In genomic region chr11:65390099-65390941, GRCh38 we compare ENCODE assay signal across 10 cellular contexts. TPM values are rescaled to one million over a fixed set of nuclear protein-coding genes. Genes with fewer than 3 reads are reported as not detected.
DNase-seq lines count a peak whose midpoint lies in the region; ATAC-seq, FAIRE-seq and TF ChIP-seq lines count a peak whose summit lies in the region.
"Had no signal": no experiment of that assay in that cellular context is flagged by ENCODE, and none has a peak within 500 bp of the region (broad histone marks: within the 10 kb centered on the region; RNA-seq: fewer than 3 reads in every experiment).

No MANE protein-coding gene starts in this region.

- TF ChIP-seq CTCF in endothelial cell (IDR thresholded peaks at IDR 0.05; ENCODE audit: unreplicated experiment) (no peak), pancreas (IDR thresholded peaks at IDR 0.05) (no peak)

- intact Hi-C loops in pancreas (cut with DNase I) = no loop called here

- H3K36me3 Mint-ChIP-seq in CD8-positive, alpha-beta memory T cell = peaks cover 0 to 64% (median 0%) of the 10 kb centered on the region in 3 donors
- peaks cover 6% of the 10 kb centered on the region for H3K36me3 Mint-ChIP-seq in endothelial cell (ENCODE audit: low read depth, unreplicated experiment)

- peaks cover 51% of the 10 kb centered on the region for H3K4me1 ChIP-seq in CD8-positive, alpha-beta memory T cell (ENCODE audit: insufficient read depth, low read length)
- H3K4me1 ChIP-seq in pancreas = peaks cover 8 to 29% (median 22%) of the 10 kb centered on the region in 3 donors

- peaks cover 0 to 2% of the 10 kb centered on the region in 2 donors for H3K27me3 Mint-ChIP-seq in CD8-positive, alpha-beta memory T cell
- H3K27me3 Mint-ChIP-seq in endothelial cell (ENCODE audit: unreplicated experiment) = peaks cover 8% of the 10 kb centered on the region
- H3K27me3 Mint-ChIP-seq: stimulated activated naive CD8-positive, alpha-beta T cell treated with anti-CD3 and anti-CD28 coated beads, Interleukin-15, Interleukin-2, amounts not matched to agents 100 ng/mL and 50 ng/mL, for 24 hours had no signal

- no peak for DNase-seq in CD8-positive, alpha-beta memory T cell
- DNase-seq in RPMI7951 (ENCODE audit: low read depth) (peak; percentile 44), endothelial cell (ENCODE audit: low spot score) (no peak), pancreas (peak in 2 of 6 donors; percentile 47 to 77), NOMO-1 (lab: John Stamatoyannopoulos, UW; ENCODE audit: unreplicated experiment in 2 of 2) (no peak)

- FAIRE-seq in pancreas (lab: Jason Lieb, UNC) = no peak
- FAIRE-seq: islet of Langerhans had no signal

- H3K9me3 Mint-ChIP-seq in CD8-positive, alpha-beta memory T cell = no peaks in the 10 kb centered on the region
- H3K9me3 Mint-ChIP-seq in endothelial cell (ENCODE audit: unreplicated experiment) = no peaks in the 10 kb centered on the region
- H3K9me3 Mint-ChIP-seq: stimulated activated naive CD8-positive, alpha-beta T cell treated with anti-CD3 and anti-CD28 coated beads, Interleukin-15, Interleukin-2, amounts not matched to agents 100 ng/mL and 50 ng/mL, for 24 hours had no signal

- peak overlapping the region in 6 of 8 donors; percentile 19 to 88 (median 48) for H3K27ac Mint-ChIP-seq in CD8-positive, alpha-beta memory T cell
- peak overlapping the region; percentile 77 for H3K27ac Mint-ChIP-seq in endothelial cell (ENCODE audit: unreplicated experiment)

- CTCF ChIA-PET in CD8-positive, alpha-beta memory T cell (lab: Charles Lee) = interaction anchor here (1.1 to 1.5 kb wide), 2 partner anchors 107 to 117 kb away, joined by 3 read pairs; no protein-coding TSS in a partner anchor

- WGBS in pancreas, 2 donors = 66 to 79% methylated on average over 21 of the region's 21 CpGs

- H3K4me1 Mint-ChIP-seq in CD8-positive, alpha-beta memory T cell = peaks cover 39 to 63% (median 39%) of the 10 kb centered on the region in 3 donors
- H3K4me1 Mint-ChIP-seq in endothelial cell (ENCODE audit: unreplicated experiment) = peaks cover 35% of the 10 kb centered on the region

- H3K9me3 ChIP-seq in CD8-positive, alpha-beta memory T cell (ENCODE audit: low read length) = no peaks in the 10 kb centered on the region
- no peaks in the 10 kb centered on the region for H3K9me3 ChIP-seq in pancreas

- no peak overlapping the region for H3K27ac ChIP-seq in CD8-positive, alpha-beta memory T cell (ENCODE audit: low read depth, low read length)
- H3K27ac ChIP-seq in pancreas = peak overlapping the region; percentile 42 to 70 (median 60)

- H3K27me3 ChIP-seq in CD8-positive, alpha-beta memory T cell (ENCODE audit: insufficient read depth, low read length, poor library complexity, severe bottlenecking) = no peaks in the 10 kb centered on the region
- no peaks in the 10 kb centered on the region for H3K27me3 ChIP-seq in pancreas

- peaks cover 4% of the 10 kb centered on the region for H3K36me3 ChIP-seq in CD8-positive, alpha-beta memory T cell (ENCODE audit: insufficient read depth, low read length)
- peaks cover 0 to 18% (median under 1%) of the 10 kb centered on the region in 3 donors for H3K36me3 ChIP-seq in pancreas

- ATAC-seq in pancreas (no peak), HG02938 (IDR thresholded peaks at IDR 0.05; ENCODE audit: unreplicated experiment) (no peak), HG03432 (IDR thresholded peaks at IDR 0.05; ENCODE audit: unreplicated experiment) (no peak), GM19397 (IDR thresholded peaks at IDR 0.05; ENCODE audit: unreplicated experiment) (no peak)

- H3K4me3 Mint-ChIP-seq in CD8-positive, alpha-beta memory T cell = peak overlapping the region in 4 of 7 donors; percentile 8 to 66 (median 48)
- no peak overlapping the region for H3K4me3 Mint-ChIP-seq in endothelial cell (ENCODE audit: unreplicated experiment)
- H3K4me3 Mint-ChIP-seq: stimulated activated naive CD8-positive, alpha-beta T cell treated with anti-CD3 and anti-CD28 coated beads, Interleukin-15, Interleukin-2, amounts not matched to agents 100 ng/mL and 50 ng/mL, for 24 hours had no signal

- H3K4me3 ChIP-seq in CD8-positive, alpha-beta memory T cell (ENCODE audit: low read length) = no peak overlapping the region
- no peak overlapping the region for H3K4me3 ChIP-seq in pancreas

- POLR2A ChIA-PET in CD8-positive, alpha-beta memory T cell (lab: Charles Lee) = interaction anchor here (0.6 to 0.9 kb wide), 5 partner anchors 10 to 108 kb away, joined by 3 to 6 read pairs (median 3); partner anchors contain the start of gene MALAT1

RNA-seq across cellular contexts. Expression of gene FRMD8, which starts 3.9 kb away (rescaled TPM):
- total RNA-seq in CD8-positive, alpha-beta memory T cell = 10 to 100 TPM; 44.9 to 49.8 TPM
- polyA plus RNA-seq in CD8-positive, alpha-beta memory T cell = 60.6 TPM
- 21.9 and 43.8 TPM in 2 replicates for total RNA-seq in RPMI7951 (2014; rRNA removed; shearing (Covaris generic))
- total RNA-seq in endothelial cell (ENCODE audit: unreplicated experiment) (76.0 TPM), pancreas (10 to 100 TPM; 15.4 to 28.9 (median 18.8) TPM)
- 10 to 100 TPM; 15.0 to 15.7 TPM for polyA plus RNA-seq in pancreas

RNA-seq across cellular contexts. Expression of gene SLC25A45, which starts 7.9 kb away (rescaled TPM):
- total RNA-seq in CD8-positive, alpha-beta memory T cell = 10 to 100 TPM; 13.3 to 13.8 TPM
- 14.6 TPM for polyA plus RNA-seq in CD8-positive, alpha-beta memory T cell
- total RNA-seq in RPMI7951 (2014; rRNA removed; shearing (Covaris generic)) = 0.48 and 0.68 TPM in 2 replicates
- total RNA-seq in endothelial cell (ENCODE audit: unreplicated experiment) (3.3 TPM), pancreas (10 to 100 TPM; 16.2 to 53.4 (median 26.3) TPM)
- 10 to 100 TPM; 38.0 to 58.2 TPM for polyA plus RNA-seq in pancreas

RNA-seq across cellular contexts. Expression of gene NEAT1, which starts 32.3 kb away (rescaled TPM):
- 100 to 1,000 TPM; 196 to 204 TPM for total RNA-seq in CD8-positive, alpha-beta memory T cell
- 2.7 TPM for polyA plus RNA-seq in CD8-positive, alpha-beta memory T cell
- total RNA-seq in RPMI7951 (2014; rRNA removed; shearing (Covaris generic)) = 3.5 and 4.7 TPM in 2 replicates
- total RNA-seq in endothelial cell (ENCODE audit: unreplicated experiment) (43.4 TPM), pancreas (1,000 to 10,000 TPM in 1 of 6 donors, 100 to 1,000 TPM in 5; 295 to 1,475 (median 528) TPM)
- polyA plus RNA-seq in pancreas = 1,000 to 10,000 TPM; 1,390 to 2,770 TPM

RNA-seq across cellular contexts. Expression of gene TIGD3, which starts 35.8 kb away (rescaled TPM):
- 1 to 10 TPM in 1 of 2 experiments, under 1 TPM in 1; 0.91 to 1.2 TPM for total RNA-seq in CD8-positive, alpha-beta memory T cell
- polyA plus RNA-seq in CD8-positive, alpha-beta memory T cell = 0.59 TPM
- 0.20 and 0.24 TPM in 2 replicates for total RNA-seq in RPMI7951 (2014; rRNA removed; shearing (Covaris generic))
- total RNA-seq in endothelial cell (ENCODE audit: unreplicated experiment) (0.44 TPM), pancreas (under 1 TPM in 4 of 6 donors, not detected in 2; 0.06 to 0.16 (median 0.13) TPM)
- under 1 TPM; 0.15 to 0.68 TPM for polyA plus RNA-seq in pancreas

RNA-seq across cellular contexts. Expression of gene DPF2, which starts 56.7 kb away (rescaled TPM):
- total RNA-seq in CD8-positive, alpha-beta memory T cell = 10 to 100 TPM; 65.8 to 71.9 TPM
- 61.5 TPM for polyA plus RNA-seq in CD8-positive, alpha-beta memory T cell
- 41.5 and 58.9 TPM in 2 replicates for total RNA-seq in RPMI7951 (2014; rRNA removed; shearing (Covaris generic))
- total RNA-seq in endothelial cell (ENCODE audit: unreplicated experiment) (77.6 TPM), pancreas (10 to 100 TPM; 16.6 to 28.0 (median 21.5) TPM)
- 10 to 100 TPM; 11.7 to 19.6 TPM for polyA plus RNA-seq in pancreas
